In the genomic region with DNA sequence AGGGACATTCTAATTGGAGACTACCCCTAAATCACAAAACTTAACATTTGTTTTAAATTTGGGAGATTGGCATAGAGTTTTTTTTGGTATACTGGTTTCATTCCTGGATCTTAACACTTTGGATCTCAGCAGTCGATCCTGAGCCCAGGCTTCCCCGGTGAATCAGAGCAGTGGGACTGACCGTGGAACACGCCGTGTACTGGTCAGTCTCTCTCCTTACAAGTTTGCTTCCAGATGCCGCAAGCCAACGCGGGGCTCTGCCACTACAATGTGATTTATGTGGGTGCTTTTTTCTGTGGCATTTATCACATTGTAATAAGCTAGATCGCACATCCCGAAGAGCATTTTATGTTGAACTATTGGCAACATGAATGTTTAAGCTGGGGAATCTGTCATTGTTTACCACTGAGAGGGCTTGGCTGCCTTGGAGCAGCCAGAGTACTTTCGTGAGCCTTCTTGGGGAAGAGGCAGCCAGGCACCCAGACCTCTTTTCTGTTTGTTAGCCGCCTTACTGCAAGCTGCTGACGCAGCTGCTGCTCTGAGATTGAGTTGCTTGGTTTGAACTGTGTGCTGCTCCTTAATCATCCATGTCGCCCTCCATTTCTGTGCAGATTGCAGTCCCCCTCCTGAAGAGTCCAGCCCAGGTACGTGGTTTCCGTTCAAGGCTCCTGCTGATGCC, we compare ENCODE assay signal across 16 cellular contexts. TPM values are rescaled to one million over a fixed set of nuclear protein-coding genes. Genes with fewer than 3 reads are reported as not detected.
DNase-seq lines count a peak whose midpoint lies in the region; TF ChIP-seq lines count a peak whose summit lies in the region.
"Had no signal": no experiment of that assay in that cellular context is flagged by ENCODE, and none has a peak within 500 bp of the region (broad histone marks: within the 10 kb centered on the region; RNA-seq: fewer than 3 reads in every experiment).

No MANE protein-coding gene starts in this region.

- TF ChIP-seq CTCF in right atrium auricular region (IDR thresholded peaks at IDR 0.05) (no peak), vagina (IDR thresholded peaks at IDR 0.05) (no peak), MM.1S (IDR thresholded peaks at IDR 0.05; ENCODE audit: low read length) (no peak)

- H3K27ac ChIP-seq in right atrium auricular region = no peak overlapping the region
- peak overlapping the region; percentile 38 for H3K27ac ChIP-seq in angular gyrus (ENCODE audit: low read depth, low read length)
- peak overlapping the region; percentile 59 for H3K27ac ChIP-seq in muscle layer of colon (ENCODE audit: low read depth, low read length)
- H3K27ac ChIP-seq in vagina = peak overlapping the region; percentile 50
- no peak overlapping the region for H3K27ac ChIP-seq in MM.1S (ENCODE audit: low read length)
- H3K27ac ChIP-seq: suprapubic skin, WERI-Rb-1 had no signal

- H3K79me2 ChIP-seq in MM.1S (ENCODE audit: low read length) = peaks cover 89% of the 10 kb centered on the region

- peaks cover 0 to 47% of the 10 kb centered on the region in 2 donors for H3K4me1 ChIP-seq in right atrium auricular region
- H3K4me1 ChIP-seq in muscle layer of colon (ENCODE audit: insufficient read depth, low read length) = peaks cover 46% of the 10 kb centered on the region
- H3K4me1 ChIP-seq in vagina = peaks cover 12% of the 10 kb centered on the region
- peaks cover 19% of the 10 kb centered on the region for H3K4me1 ChIP-seq in MM.1S (ENCODE audit: low read length)
- H3K4me1 ChIP-seq: suprapubic skin had no signal

- H3F3A ChIP-seq in MM.1S (ENCODE audit: insufficient read depth, low read length) = no peaks in the 10 kb centered on the region

- H3K36me3 ChIP-seq in right atrium auricular region = peaks cover 33% of the 10 kb centered on the region
- H3K36me3 ChIP-seq in muscle layer of colon (ENCODE audit: insufficient read depth, low read length) = peaks cover 44% of the 10 kb centered on the region
- peaks cover 0 to 26% of the 10 kb centered on the region in 2 donors for H3K36me3 ChIP-seq in vagina
- H3K36me3 ChIP-seq in MM.1S (replicated peaks; ENCODE audit: insufficient read depth, low read length) = peaks cover 23% of the 10 kb centered on the region; the same call in 1 of the 2 replicates

- H3K27me3 ChIP-seq in right atrium auricular region (no peaks in the 10 kb centered on the region), muscle layer of colon (ENCODE audit: control insufficient read depth in 1 of 2, insufficient read depth in 2 of 2, low read length in 2 of 2) (no peaks in the 10 kb centered on the region), vagina (no peaks in the 10 kb centered on the region), MM.1S (replicated peaks; ENCODE audit: insufficient read depth, low read length) (no peaks in the 10 kb centered on the region)
- H3K27me3 ChIP-seq: suprapubic skin had no signal

- peak; percentile 41 for DNase-seq in cardiac septum (ENCODE audit: low spot score)
- no peak for DNase-seq in right atrium auricular region (ENCODE audit: low spot score)
- DNase-seq in vagina (ENCODE audit: extremely low spot score in 2 of 2) = no peak
- DNase-seq in CD1c-positive myeloid dendritic cell (ENCODE audit: extremely low spot score) = no peak
- no peak for DNase-seq in MM.1S
- DNase-seq in T1000 (lab: John Stamatoyannopoulos, UW) = no peak
- DNase-seq: DMS79; effector memory CD4-positive, alpha-beta T cell; mammary epithelial cell; NCI-H1092 treated with DMSO at 0.1 percent for 48 hours; NCI-H446 treated with DMSO at 0.1 percent for 48 hours; WERI-Rb-1 had no signal

- intact Hi-C loops in cardiac septum (cut with DNase I) (loop anchor here (10.0 kb wide), 1 partner anchor 74 kb away; no protein-coding TSS in a partner anchor), vagina (cut with DNase I) (no loop called here)

- no peaks in the 10 kb centered on the region for H3K9me2 ChIP-seq in MM.1S (replicated peaks; ENCODE audit: insufficient read depth, low read length)

- H3K9ac ChIP-seq in muscle layer of colon (ENCODE audit: low read length) (no peak overlapping the region), MM.1S (ENCODE audit: low read length) (no peak overlapping the region)

- H2AFZ ChIP-seq in MM.1S (ENCODE audit: low read length) = no peak overlapping the region
- H2AFZ ChIP-seq: GM23338 had no signal

- no peak overlapping the region for H3K4me2 ChIP-seq in MM.1S (ENCODE audit: low read depth, low read length)
- H3K4me2 ChIP-seq: GM23338 had no signal

- H3K4me3 ChIP-seq in right atrium auricular region = no peak overlapping the region
- H3K4me3 ChIP-seq in muscle layer of colon (ENCODE audit: low read depth in 1 of 2, low read length in 2 of 2) = no peak overlapping the region
- no peak overlapping the region for H3K4me3 ChIP-seq in vagina
- H3K4me3 ChIP-seq in MM.1S (ENCODE audit: low read length) = no peak overlapping the region
- H3K4me3 ChIP-seq: GM23338, suprapubic skin had no signal

- no peaks in the 10 kb centered on the region for H3K9me3 ChIP-seq in right atrium auricular region
- H3K9me3 ChIP-seq in muscle layer of colon (ENCODE audit: low read length) = no peaks in the 10 kb centered on the region
- H3K9me3 ChIP-seq in vagina = no peaks in the 10 kb centered on the region
- H3K9me3 ChIP-seq in MM.1S (replicated peaks; ENCODE audit: insufficient read depth, low read length) = no peaks in the 10 kb centered on the region
- H3K9me3 ChIP-seq: suprapubic skin had no signal

- no peak for TF ChIP-seq POLR2A in vagina (IDR thresholded peaks at IDR 0.05)

- H4K20me1 ChIP-seq in MM.1S (ENCODE audit: insufficient read depth, low read length) = no peaks in the 10 kb centered on the region

RNA-seq across cellular contexts. Expression of a gene that starts 49.3 kb away (rescaled TPM):
- total RNA-seq in cardiac septum = 28.3 TPM
- total RNA-seq in right atrium auricular region = 10 to 100 TPM; 19.8 to 22.3 TPM
- total RNA-seq in vagina = 24.1 TPM

RNA-seq across cellular contexts. Expression of a gene that starts 49.4 kb away (rescaled TPM):
- 27.9 TPM for total RNA-seq in cardiac septum
- 10 to 100 TPM; 30.4 to 35.3 TPM for total RNA-seq in right atrium auricular region
- total RNA-seq in vagina = 25.8 TPM

Comparison
In these comparisons a context has a peak if more than half of its experiments do, and no peak if none do; other contexts are left out.
1. H3K27ac ChIP-seq: peak in angular gyrus (single experiment), muscle layer of colon (single experiment) and vagina (single experiment); none in right atrium auricular region (0 of 2) and MM.1S (single experiment).